In the genomic region with DNA sequence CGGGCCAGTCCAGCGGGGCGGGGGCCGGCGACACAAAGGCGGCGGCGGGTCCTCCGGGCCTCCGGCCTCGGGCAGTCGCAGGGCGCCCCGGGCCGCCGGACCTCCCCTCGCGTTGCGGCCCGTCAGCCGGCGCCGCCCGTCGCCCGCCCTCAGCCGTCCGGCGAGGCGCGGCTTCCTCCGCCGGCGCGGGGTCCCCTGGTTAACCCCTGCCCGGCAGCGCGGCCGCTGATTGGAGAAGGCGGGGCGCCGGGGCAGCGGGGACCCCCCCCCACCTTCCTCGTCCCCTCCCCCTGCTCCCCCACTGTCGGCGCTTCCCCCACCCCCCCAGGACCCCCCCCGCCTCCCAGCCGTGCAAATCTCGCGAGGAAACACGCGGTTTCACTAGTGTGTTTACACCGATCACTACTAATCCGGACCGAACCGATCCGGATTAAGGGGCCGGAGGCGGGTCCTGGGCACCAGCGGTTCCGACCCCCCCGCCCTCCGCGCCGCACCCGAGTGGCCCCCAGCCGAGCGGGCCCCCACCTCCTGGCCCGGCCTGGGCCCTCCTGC, we compare ENCODE assay signal across 8 cellular contexts. TPM values are rescaled to one million over a fixed set of nuclear protein-coding genes. Genes with fewer than 3 reads are reported as not detected.
DNase-seq lines count a peak whose midpoint lies in the region; ATAC-seq and FAIRE-seq lines count a peak whose summit lies in the region.
"Not testable (repeated sequence)": the region's sequence is repeated elsewhere in the genome, so short reads cannot be mapped to it uniquely, and the experiment has no call there.

A gene (plus strand): TSS at position 402 of the 552 bp plus-strand sequence. CDS start 2,301 bp downstream, outside the sequence.

- not testable (repeated sequence) for H3K27me3 Mint-ChIP-seq in IgD-negative memory B cell

- peak within 1 kb of the TSS; percentile 65 to 79 for H3K9ac ChIP-seq in mucosa of rectum (ENCODE audit: low read depth in 1 of 2, low read length in 2 of 2)

- not testable (repeated sequence) for H3K27me3 ChIP-seq in esophagus (ENCODE audit: control insufficient read depth in 1 of 2, insufficient read depth in 2 of 2, low read length in 2 of 2); mucosa of rectum (ENCODE audit: control insufficient read depth in 2 of 2, insufficient read depth in 2 of 2, low read length in 2 of 2)

- H3K4me3 Mint-ChIP-seq in IgD-negative memory B cell = peak within 1 kb of the TSS; percentile 87 to 99 (median 96)

- H3K4me1 Mint-ChIP-seq in IgD-negative memory B cell = peaks cover 18 to 31% (median 23%) of the 10 kb centered on the region in 3 donors

- H3K27ac ChIP-seq in esophagus (ENCODE audit: low read depth in 2 of 2, low read length in 1 of 2) = peak within 1 kb of the TSS; percentile 87 to 95
- H3K27ac ChIP-seq in mucosa of rectum (ENCODE audit: low read depth in 2 of 2, low read length in 2 of 2) = peak within 1 kb of the TSS; percentile 83 to 89

- peak; percentile 62 for ATAC-seq in GM21576 (IDR thresholded peaks at IDR 0.05; ENCODE audit: unreplicated experiment)

- 1 to 2% methylated on average over 30 to 69 of the region's 69 CpGs for WGBS in esophagus, 2 donors

- not testable (repeated sequence) for FAIRE-seq in RCC 7860 (lab: Jason Lieb, UNC)

- peak within 1 kb of the TSS; percentile 92 to 98 (median 93) for H3K27ac Mint-ChIP-seq in IgD-negative memory B cell

- DNase-seq in DMS 273 (lab: John Stamatoyannopoulos, UW; ENCODE audit: unreplicated experiment) = peak; percentile 90
- DNase-seq in RCC 7860 (ENCODE audit: low spot score) = peak; percentile 61
- peak; percentile 85 for DNase-seq in activated T-cell treated with anti-CD3 and anti-CD28 coated beads, Interleukin-2, amount 50 U/mL, for 48 hours
- peak; percentile 48 to 53 for DNase-seq in stimulated activated CD8-positive, alpha-beta memory T cell treated with anti-CD3 and anti-CD28 coated beads, Interleukin-4, amount 100 ng/mL, for 1 hour (ENCODE audit: low read depth in 2 of 2, low spot score in 1 of 2)

- not testable (repeated sequence) for H3K36me3 Mint-ChIP-seq in IgD-negative memory B cell

- not testable (repeated sequence) for H3K9me3 Mint-ChIP-seq in IgD-negative memory B cell

- not testable (repeated sequence) for H3K4me1 ChIP-seq in esophagus (ENCODE audit: control insufficient read depth in 2 of 2, insufficient read depth in 2 of 2, low read length in 1 of 2); mucosa of rectum (ENCODE audit: control insufficient read depth in 2 of 2, insufficient read depth in 2 of 2, low read length in 2 of 2)

- peak within 1 kb of the TSS; percentile 74 to 78 for H3K4me3 ChIP-seq in esophagus (ENCODE audit: low read depth in 1 of 2, low read length in 2 of 2)
- H3K4me3 ChIP-seq in mucosa of rectum (ENCODE audit: low read length in 2 of 2) = peak within 1 kb of the TSS; percentile 63 to 76

- H3K36me3 ChIP-seq in esophagus (ENCODE audit: control insufficient read depth in 2 of 2, insufficient read depth in 2 of 2, low read length in 1 of 2); mucosa of rectum (ENCODE audit: control insufficient read depth in 2 of 2, insufficient read depth in 2 of 2, low read length in 2 of 2): not testable (repeated sequence)

- H3K9me3 ChIP-seq in esophagus (ENCODE audit: control insufficient read depth in 2 of 2, insufficient read depth in 1 of 2, low read depth in 1 of 2, low read length in 1 of 2); mucosa of rectum (ENCODE audit: control insufficient read depth in 2 of 2, low read length in 2 of 2): not testable (repeated sequence)

RNA-seq across cellular contexts. Expression of the gene that starts here (rescaled TPM):
- polyA plus RNA-seq in IgD-negative memory B cell (12.1 TPM), esophagus (10 to 100 TPM in 1 of 2 donors, 1 to 10 TPM in 1; 7.1 to 13.0 TPM)

Comparison
In these comparisons a context has a peak if more than half of its experiments do, and no peak if none do; other contexts are left out.
1. Peak in every context shown above with its lines: DNase-seq, ATAC-seq, H3K4me3 ChIP-seq and H3K27ac ChIP-seq.